ENCODE assay signal across 17 cellular contexts in the genomic region with DNA sequence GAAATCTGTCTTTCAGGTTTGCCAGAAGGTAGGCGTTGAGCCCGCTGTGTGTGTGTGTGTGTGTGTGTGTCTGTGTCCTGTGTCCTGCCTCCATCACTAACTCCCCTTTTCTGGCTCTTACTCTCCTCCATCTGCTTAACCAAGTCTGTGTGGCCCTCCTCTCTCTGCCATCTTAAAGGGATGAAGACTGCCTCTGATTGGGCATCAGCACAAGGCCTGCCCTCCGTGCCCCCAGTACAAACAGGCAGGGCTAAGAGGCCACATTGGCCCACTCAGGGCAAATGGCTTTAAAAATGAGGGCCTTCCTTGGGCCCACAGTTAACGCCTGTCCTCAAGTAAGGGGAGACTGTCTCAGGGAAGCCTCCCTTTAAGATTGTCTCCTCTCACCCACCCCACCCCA. TPM values are rescaled to one million over a fixed set of nuclear protein-coding genes. Genes with fewer than 3 reads are reported as not detected.
DNase-seq lines count a peak whose midpoint lies in the region; ATAC-seq and TF ChIP-seq lines count a peak whose summit lies in the region.
"Had no signal": no experiment of that assay in that cellular context is flagged by ENCODE, and none has a peak within 500 bp of the region (broad histone marks: within the 10 kb centered on the region; RNA-seq: fewer than 3 reads in every experiment).

No MANE protein-coding gene starts in this region.

- H3K4me3 ChIP-seq in H7 (ENCODE audit: insufficient read depth, low read depth, low read length) (no peak overlapping the region), osteoblast (ENCODE audit: insufficient read depth, low read length) (no peak overlapping the region), lower leg skin (ENCODE audit: low read depth, poor library complexity, severe bottlenecking) (no peak overlapping the region), GM23248 (no peak overlapping the region)
- H3K4me3 ChIP-seq: Peyer's patch, SJSA1 had no signal

- no peak overlapping the region for H3K27ac ChIP-seq in CD4-positive, alpha-beta T cell (ENCODE audit: low read depth, low read length)
- H3K27ac ChIP-seq in cingulate gyrus (ENCODE audit: low read depth, low read length) (peak overlapping the region; percentile 31), osteoblast (ENCODE audit: low read depth, low read length) (no peak overlapping the region), GM23248 (no peak overlapping the region)
- H3K27ac ChIP-seq: HL-60, KMS-11, Peyer's patch, SJSA1 had no signal

- H3K4me1 Mint-ChIP-seq in CD4-positive, alpha-beta T cell (ENCODE audit: low read depth), result no peaks in the 10 kb centered on the region
- H3K4me1 Mint-ChIP-seq: CD14-positive monocyte had no signal

- ATAC-seq in CD4-positive, alpha-beta T cell (ENCODE audit: poor library complexity), result no peak

- H4K20me1 ChIP-seq in osteoblast (ENCODE audit: insufficient read depth, low read length) (peaks cover 5% of the 10 kb centered on the region), GM23248 (ENCODE audit: insufficient read depth) (no peaks in the 10 kb centered on the region)

- peaks cover 3% of the 10 kb centered on the region for H3K79me2 ChIP-seq in osteoblast (ENCODE audit: insufficient read depth, low read length)
- no peaks in the 10 kb centered on the region for H3K79me2 ChIP-seq in GM23248 (ENCODE audit: insufficient read depth)

- CTCF ChIA-PET in CD4-positive, alpha-beta T cell (lab: Charles Lee), result interaction anchor here (0.6 to 1.9 kb wide), 6 partner anchors 9 to 71 kb away, joined by 3 to 36 read pairs (median 4); a partner anchor contains a TSS

- TF ChIP-seq CTCF in CD4-positive, alpha-beta T cell (IDR thresholded peaks at IDR 0.05), result no peak
- no peak for TF ChIP-seq CTCF in osteoblast (IDR thresholded peaks at IDR 0.05; ENCODE audit: extremely low read depth, low read depth, low read length)
- no peak for TF ChIP-seq CTCF in lower leg skin (IDR thresholded peaks at IDR 0.05)

- 82 to 100% methylated on average over 4 of the region's 4 CpGs for WGBS in lower leg skin, 2 donors
- WGBS in GM23248 (ENCODE audit: low coverage in 1 of 2, low lambda C conversion rate in 2 of 2, missing lambda C conversion rate in 2 of 2), 2 experiments, result 92 to 96% methylated on average over 4 of the region's 4 CpGs

- no peaks in the 10 kb centered on the region for H3K27me3 Mint-ChIP-seq in CD4-positive, alpha-beta T cell

- H3K36me3 Mint-ChIP-seq in CD4-positive, alpha-beta T cell (ENCODE audit: low read depth), result peaks cover 85% of the 10 kb centered on the region

- no peak for DNase-seq in CD4-positive, alpha-beta T cell
- DNase-seq in H7 (peak; percentile 54), osteoblast (ENCODE audit: insufficient read length, low spot score, missing footprints) (peak; percentile 88), NCI-H1105 (lab: John Stamatoyannopoulos, UW) (no peak), lower leg skin (ENCODE audit: low spot score in 2 of 2) (no peak), GM23248 (no peak)
- DNase-seq: DMS79 treated with DMSO at 0.1 percent for 48 hours; H9; NCI-H146; NCI-H2081; NK-92 treated with Interleukin-12 subunit alpha and Interleukin-12 subunit beta, amount 100 ng/mL, for 24 hours had no signal

- no peaks in the 10 kb centered on the region for H3K4me1 ChIP-seq in osteoblast (ENCODE audit: insufficient read depth, low read length)
- no peaks in the 10 kb centered on the region for H3K4me1 ChIP-seq in GM23248 (ENCODE audit: insufficient read depth)
- H3K4me1 ChIP-seq: Peyer's patch, SJSA1 had no signal

- no peaks in the 10 kb centered on the region for H3K9me3 Mint-ChIP-seq in CD4-positive, alpha-beta T cell
- H3K9me3 Mint-ChIP-seq: CD14-positive monocyte, H9 had no signal

- H3K4me3 Mint-ChIP-seq in CD4-positive, alpha-beta T cell, result no peak overlapping the region
- H3K4me3 Mint-ChIP-seq: CD14-positive monocyte had no signal

- in situ Hi-C loops in GM23248 (cut with MboI), result no loop called here

- H2AFZ ChIP-seq in osteoblast (ENCODE audit: low read length) (no peak overlapping the region), GM23248 (no peak overlapping the region)

- POLR2A ChIA-PET in CD4-positive, alpha-beta T cell (lab: Charles Lee), result interaction anchor here (1.0 to 1.9 kb wide), 2 partner anchors 47 to 67 kb away, joined by 3 to 9 read pairs; a partner anchor contains a TSS

- H3F3A ChIP-seq in GM23248 (ENCODE audit: insufficient read depth), result no peaks in the 10 kb centered on the region

- TF ChIP-seq POLR2A in lower leg skin (IDR thresholded peaks at IDR 0.05), result no peak

- intact Hi-C loops in CD4-positive, alpha-beta T cell (cut with DNase I, micrococcal nuclease), result loop anchor here (1.0 to 10.0 kb wide), 4 partner anchors 39 to 246 kb away; a partner anchor contains a TSS
- intact Hi-C loops in lower leg skin (cut with DNase I; ENCODE audit: low total_unique reads), result no loop called here

- H3K27me3 ChIP-seq in CD4-positive, alpha-beta T cell (ENCODE audit: control insufficient read depth, insufficient read depth, low read length), result no peaks in the 10 kb centered on the region
- H3K27me3 ChIP-seq in H7 (ENCODE audit: control insufficient read depth, insufficient read depth, low read length), result no peaks in the 10 kb centered on the region
- H3K27me3 ChIP-seq in osteoblast (ENCODE audit: insufficient read depth, low read length), result no peaks in the 10 kb centered on the region
- no peaks in the 10 kb centered on the region for H3K27me3 ChIP-seq in GM23248 (replicated peaks; ENCODE audit: insufficient read depth)
- H3K27me3 ChIP-seq: Peyer's patch, SJSA1 had no signal

- H3K27ac Mint-ChIP-seq in CD4-positive, alpha-beta T cell, result peak overlapping the region; percentile 36

- no peaks in the 10 kb centered on the region for H3K9me3 ChIP-seq in CD4-positive, alpha-beta T cell (ENCODE audit: control insufficient read depth, low read length)
- H3K9me3 ChIP-seq in osteoblast (ENCODE audit: low read depth, low read length) (no peaks in the 10 kb centered on the region), GM23248 (ENCODE audit: low read depth) (no peaks in the 10 kb centered on the region)
- H3K9me3 ChIP-seq: Peyer's patch, SJSA1 had no signal

- H3K4me2 ChIP-seq in osteoblast (ENCODE audit: insufficient read depth, low read length) (no peak overlapping the region), GM23248 (ENCODE audit: unreplicated experiment) (no peak overlapping the region)
- H3K4me2 ChIP-seq: KMS-11 had no signal

- no peaks in the 10 kb centered on the region for H3K9me2 ChIP-seq in GM23248 (ENCODE audit: insufficient read depth)

- H3K36me3 ChIP-seq in H7 (replicated peaks; ENCODE audit: control insufficient read depth, insufficient read depth, low read length) (peaks cover 25% of the 10 kb centered on the region), osteoblast (ENCODE audit: insufficient read depth, low read length) (peaks cover 30% of the 10 kb centered on the region), GM23248 (ENCODE audit: low read depth) (peaks cover 7% of the 10 kb centered on the region; the same call in 1 of the 2 replicates)

- H3K9ac ChIP-seq in GM23248, result no peak overlapping the region
- H3K9ac ChIP-seq: KMS-11 had no signal

RNA-seq across cellular contexts. Expression of a gene that starts 10.9 kb away (rescaled TPM):
- not detected for total RNA-seq in CD4-positive, alpha-beta T cell
- total RNA-seq in H7 (2014; rRNA removed; shearing (Covaris generic)), result 63.5 and 66.8 TPM in 2 replicates
- total RNA-seq in osteoblast, result under 0.01 TPM in 2 replicates
- under 1 TPM in 1 of 4 donors, not detected in 3; 0.16 TPM for total RNA-seq in lower leg skin
- 0.89 and 1.8 TPM in 2 replicates for total RNA-seq in GM23248 (2014; rRNA removed; shearing (Covaris generic))
- polyA plus RNA-seq in GM23248 (2016; fragmentation: Nextera tagmentation; extraction: Ambion mirVana), result 0.24 TPM in 1 of 2 replicates, not detected in the other
- polyA plus RNA-seq: CD14-positive monocyte had no signal

RNA-seq across cellular contexts. Expression of a gene that starts 32.7 kb away (rescaled TPM):
- total RNA-seq in CD4-positive, alpha-beta T cell, result 10 to 100 TPM; 11.8 to 14.0 TPM
- total RNA-seq in H7 (2014; rRNA removed; shearing (Covaris generic)), result 13.8 and 15.0 TPM in 2 replicates
- total RNA-seq in osteoblast (11.9 and 12.1 TPM in 2 replicates), lower leg skin (10 to 100 TPM in 1 of 4 donors, 1 to 10 TPM in 3; 3.0 to 10.2 (median 6.1) TPM)
- 11.7 and 27.9 TPM in 2 replicates for total RNA-seq in GM23248 (2014; rRNA removed; shearing (Covaris generic))
- 10.3 and 12.0 TPM in 2 replicates for polyA plus RNA-seq in GM23248 (2016; fragmentation: Nextera tagmentation; extraction: Ambion mirVana)

Comparison
In these comparisons a context has a peak if more than half of its experiments do, and no peak if none do; other contexts are left out.
1. DNase-seq: peak in H7 (single experiment) and osteoblast (single experiment); none in CD4-positive, alpha-beta T cell (0 of 10), NCI-H1105 (single experiment), lower leg skin (0 of 2) and GM23248 (single experiment).
2. RNA of a gene that starts 10.9 kb away (total RNA-seq): 63.5 to 66.8 TPM in H7; 0.89 to 1.8 TPM in GM23248, not detected in CD4-positive, alpha-beta T cell, 0.16 TPM in lower leg skin and under 0.01 TPM in osteoblast; every median in the first group is over 10 times any median in the second.